In genomic region chr10:75231672-75232581, GRCh38 we compare ENCODE assay signal across 11 cellular contexts. TPM values are rescaled to one million over a fixed set of nuclear protein-coding genes. Genes with fewer than 3 reads are reported as not detected.
A peak's percentile ranks its signal among the peaks of the same experiment; 100 is the strongest.
DNase-seq lines count a peak whose midpoint lies in the region; ATAC-seq, FAIRE-seq and TF ChIP-seq lines count a peak whose summit lies in the region.
"Had no signal": no experiment of that assay in that cellular context is flagged by ENCODE, and none has a peak within 500 bp of the region (broad histone marks: within the 10 kb centered on the region; RNA-seq: fewer than 3 reads in every experiment).

No MANE protein-coding gene starts in this region.

- H3K4me1 ChIP-seq in GM23338 (ENCODE audit: insufficient read depth) = peaks cover 13% of the 10 kb centered on the region
- peaks cover 12% of the 10 kb centered on the region for H3K4me1 ChIP-seq in ovary (ENCODE audit: insufficient read depth)
- H3K4me1 ChIP-seq in kidney (ENCODE audit: control insufficient read depth in 1 of 2, insufficient read depth in 1 of 2, low read depth in 1 of 2, low read length in 2 of 2) = peaks cover 4 to 11% of the 10 kb centered on the region in 2 donors

- peaks cover 18% of the 10 kb centered on the region for H4K20me1 ChIP-seq in GM23338 (replicated peaks; ENCODE audit: insufficient read depth)

- ATAC-seq in GM23338 (no peak), natural killer cell (no peak)

- H3K4me2 ChIP-seq in GM23338 = no peak overlapping the region

- TF ChIP-seq POLR2A in ovary (IDR thresholded peaks at IDR 0.05) = no peak

- H3K9me3 ChIP-seq in ovary = no peaks in the 10 kb centered on the region
- H3K9me3 ChIP-seq in kidney (ENCODE audit: control insufficient read depth in 1 of 2, low read length in 2 of 2) = no peaks in the 10 kb centered on the region
- H3K9me3 ChIP-seq: thoracic aorta had no signal

- H3F3A ChIP-seq in GM23338 (replicated peaks; ENCODE audit: low read depth) = peaks cover 42% of the 10 kb centered on the region

- TF ChIP-seq CTCF in GM23338 (conservative IDR thresholded peaks at IDR 0.05; ENCODE audit: low read depth in 2 of 2) (no peak), natural killer cell (IDR thresholded peaks at IDR 0.05) (no peak), ovary (IDR thresholded peaks at IDR 0.05) (no peak), kidney (IDR thresholded peaks at IDR 0.05; ENCODE audit: borderline replicate concordance, extremely low read depth, insufficient read depth) (no peak)

- peaks cover 21% of the 10 kb centered on the region for H3K27me3 Mint-ChIP-seq in GM23338 (ENCODE audit: insufficient read depth, low read depth, poor library complexity)
- no peaks in the 10 kb centered on the region for H3K27me3 Mint-ChIP-seq in activated T-helper 2 cell treated with anti-CD3 and anti-CD28 coated beads, Interferon-gamma antibody, Interleukin-2, Interleukin-4, amounts not matched to agents 10 μg/mL and 5 μg/mL and 100 μg/mL, durations not matched to agents 14 hours and 24 hours and 36 hours (ENCODE audit: low read depth)
- H3K27me3 Mint-ChIP-seq in natural killer cell (ENCODE audit: low read depth in 2 of 2) = no peaks in the 10 kb centered on the region

- no peak overlapping the region for H2AFZ ChIP-seq in GM23338

- DNase-seq in DMS53 (lab: John Stamatoyannopoulos, UW) (peak; percentile 30), DMS53 treated with DMSO at 0.1 percent for 48 hours (lab: John Stamatoyannopoulos, UW; ENCODE audit: unreplicated experiment) (no peak), GM23338 (ENCODE audit: low spot score) (no peak), natural killer cell (no peak), NCI-H2227 treated with DMSO at 0.1 percent for 48 hours (lab: John Stamatoyannopoulos, UW) (no peak), ovary (no peak), kidney (no peak)
- no peak for DNase-seq in activated T-helper 2 cell treated with anti-CD3 and anti-CD28 coated beads, Interferon-gamma antibody, Interleukin-2, Interleukin-4, amounts not matched to agents 10 μg/mL and 5 μg/mL and 100 μg/mL, durations not matched to agents 14 hours and 24 hours and 36 hours (ENCODE audit: low spot score)
- DNase-seq: DMS153, NCI-H2107 had no signal

- 81 to 89% (median 83%) methylated on average over 4 of the region's 4 CpGs for WGBS in ovary, 3 donors

- H3K4me3 Mint-ChIP-seq in GM23338 (no peak overlapping the region; the same call in 2 of the 3 replicates), natural killer cell (peak overlapping the region; percentile 3)
- H3K4me3 Mint-ChIP-seq in activated T-helper 2 cell treated with anti-CD3 and anti-CD28 coated beads, Interferon-gamma antibody, Interleukin-2, Interleukin-4, amounts not matched to agents 10 μg/mL and 5 μg/mL and 100 μg/mL, durations not matched to agents 14 hours and 24 hours and 36 hours (ENCODE audit: low read depth) = no peak overlapping the region

- no peaks in the 10 kb centered on the region for H3K27me3 ChIP-seq in GM23338 (ENCODE audit: insufficient read depth)
- H3K27me3 ChIP-seq in ovary = no peaks in the 10 kb centered on the region

- H3K9ac ChIP-seq in kidney (ENCODE audit: low read length in 2 of 2) = no peak overlapping the region

- H3K9me3 Mint-ChIP-seq in GM23338 = no peaks in the 10 kb centered on the region
- no peaks in the 10 kb centered on the region for H3K9me3 Mint-ChIP-seq in activated T-helper 2 cell treated with anti-CD3 and anti-CD28 coated beads, Interferon-gamma antibody, Interleukin-2, Interleukin-4, amounts not matched to agents 10 μg/mL and 5 μg/mL and 100 μg/mL, durations not matched to agents 14 hours and 24 hours and 36 hours
- no peaks in the 10 kb centered on the region for H3K9me3 Mint-ChIP-seq in natural killer cell

- H3K4me1 Mint-ChIP-seq in GM23338 (peaks cover 34% of the 10 kb centered on the region), natural killer cell (peaks cover 24 to 29% of the 10 kb centered on the region in 2 donors)
- peaks cover 18% of the 10 kb centered on the region for H3K4me1 Mint-ChIP-seq in activated T-helper 2 cell treated with anti-CD3 and anti-CD28 coated beads, Interferon-gamma antibody, Interleukin-2, Interleukin-4, amounts not matched to agents 10 μg/mL and 5 μg/mL and 100 μg/mL, durations not matched to agents 14 hours and 24 hours and 36 hours (ENCODE audit: low read depth)

- H3K36me3 Mint-ChIP-seq in GM23338 (ENCODE audit: low read depth) = peaks cover 58% of the 10 kb centered on the region
- peaks cover 52% of the 10 kb centered on the region for H3K36me3 Mint-ChIP-seq in activated T-helper 2 cell treated with anti-CD3 and anti-CD28 coated beads, Interferon-gamma antibody, Interleukin-2, Interleukin-4, amounts not matched to agents 10 μg/mL and 5 μg/mL and 100 μg/mL, durations not matched to agents 14 hours and 24 hours and 36 hours (ENCODE audit: low read depth)
- peaks cover 6% of the 10 kb centered on the region for H3K36me3 Mint-ChIP-seq in natural killer cell

- H3K36me3 ChIP-seq in GM23338 (ENCODE audit: insufficient read depth) (peaks cover 25% of the 10 kb centered on the region), ovary (no peaks in the 10 kb centered on the region), kidney (ENCODE audit: control insufficient read depth in 1 of 2, insufficient read depth in 2 of 2, low read length in 2 of 2) (peaks cover 18 to 25% of the 10 kb centered on the region in 2 donors)

- intact Hi-C loops in activated T-helper 2 cell treated with anti-CD3 and anti-CD28 coated beads, Interferon-gamma antibody, Interleukin-2, Interleukin-4, amounts not matched to agents 10 μg/mL and 5 μg/mL and 100 μg/mL, durations not matched to agents 14 hours and 24 hours and 36 hours (cut with micrococcal nuclease) = loop anchor here (5.0 to 10.0 kb wide), 3 partner anchors 190 to 1077 kb away; partner anchors contain the start of genes ADK, AP3M1 and KAT6B
- intact Hi-C loops in natural killer cell (cut with micrococcal nuclease) = no loop called here
- intact Hi-C loops in ovary (cut with DNase I) = loop anchor here (5.0 to 10.0 kb wide), 5 partner anchors 45 to 987 kb away; partner anchors contain the start of gene SAMD8 (in 2 of the 4)
- intact Hi-C loops in kidney (cut with DNase I) = no loop called here

- FAIRE-seq in kidney (lab: Jason Lieb, UNC) = no peak

- H3K4me3 ChIP-seq in GM23338 (no peak overlapping the region), ovary (no peak overlapping the region), kidney (ENCODE audit: low read length in 2 of 2) (no peak overlapping the region)
- H3K4me3 ChIP-seq: thoracic aorta had no signal

- peak overlapping the region; percentile 95; the same call in 1 of the 2 replicates for H3K27ac ChIP-seq in GM23338 (ENCODE audit: low read depth)
- H3K27ac ChIP-seq in ovary = no peak overlapping the region
- no peak overlapping the region for H3K27ac ChIP-seq in kidney (ENCODE audit: low read depth in 2 of 2, low read length in 2 of 2)

- H3K79me2 ChIP-seq in GM23338 (replicated peaks; ENCODE audit: insufficient read depth) = peaks cover 40% of the 10 kb centered on the region

- no peak for TF ChIP-seq EP300 in ovary (IDR thresholded peaks at IDR 0.05)

- H3K27ac Mint-ChIP-seq in GM23338 (peak overlapping the region; percentile 6; the same call in 1 of the 2 replicates), natural killer cell (peak overlapping the region; percentile 86 to 94)
- peak overlapping the region; percentile 16 for H3K27ac Mint-ChIP-seq in activated T-helper 2 cell treated with anti-CD3 and anti-CD28 coated beads, Interferon-gamma antibody, Interleukin-2, Interleukin-4, amounts not matched to agents 10 μg/mL and 5 μg/mL and 100 μg/mL, durations not matched to agents 14 hours and 24 hours and 36 hours

- no peaks in the 10 kb centered on the region for H3K9me2 ChIP-seq in GM23338 (ENCODE audit: insufficient read depth)

RNA-seq across cellular contexts. Expression of gene COMTD1, which starts 3.8 kb away (rescaled TPM):
- total RNA-seq in GM23338 (2014; rRNA removed; shearing (Covaris generic)) = 39.6 and 40.0 TPM in 2 replicates
- 46.7 and 54.1 TPM in 2 replicates for polyA plus RNA-seq in GM23338 (2016; fragmentation: Nextera tagmentation; extraction: Ambion mirVana)
- 38.5 and 38.7 TPM in 2 replicates for total RNA-seq in activated T-helper 2 cell treated with anti-CD3 and anti-CD28 coated beads, Interferon-gamma antibody, Interleukin-2, Interleukin-4, amounts not matched to agents 10 μg/mL and 5 μg/mL and 100 μg/mL, durations not matched to agents 14 hours and 24 hours and 36 hours
- total RNA-seq in natural killer cell = 10 to 100 TPM; 19.9 to 25.1 (median 20.1) TPM
- total RNA-seq in ovary = 10 to 100 TPM; 14.2 to 37.3 (median 18.4) TPM
- 10 to 100 TPM in 1 of 2 donors, not detected in 1; 15.4 TPM for polyA plus RNA-seq in ovary
- total RNA-seq in kidney = 26.6 TPM
- polyA plus RNA-seq in kidney (ENCODE audit: insufficient read depth, low read depth, low replicate concordance) = 65.3 TPM

RNA-seq across cellular contexts. Expression of gene VDAC2, which starts 21.3 kb away (rescaled TPM):
- 242 and 282 TPM in 2 replicates for total RNA-seq in GM23338 (2014; rRNA removed; shearing (Covaris generic))
- 294 and 311 TPM in 2 replicates for polyA plus RNA-seq in GM23338 (2016; fragmentation: Nextera tagmentation; extraction: Ambion mirVana)
- 219 and 221 TPM in 2 replicates for total RNA-seq in activated T-helper 2 cell treated with anti-CD3 and anti-CD28 coated beads, Interferon-gamma antibody, Interleukin-2, Interleukin-4, amounts not matched to agents 10 μg/mL and 5 μg/mL and 100 μg/mL, durations not matched to agents 14 hours and 24 hours and 36 hours
- total RNA-seq in natural killer cell = 100 to 1,000 TPM; 110 to 124 (median 117) TPM
- total RNA-seq in ovary = 100 to 1,000 TPM; 106 to 170 (median 125) TPM
- 100 to 1,000 TPM; 141 to 252 TPM for polyA plus RNA-seq in ovary
- total RNA-seq in kidney = 128 TPM
- 211 TPM for polyA plus RNA-seq in kidney (ENCODE audit: insufficient read depth, low read depth, low replicate concordance)

Comparison
In these comparisons a context has a peak if more than half of its experiments do, and no peak if none do; other contexts are left out.
1. H3K27ac Mint-ChIP-seq: peak in every context shown above with its lines; median percentile 90 in natural killer cell; 16 in activated T-helper 2 cell treated with anti-CD3 and anti-CD28 coated beads, Interferon-gamma antibody, Interleukin-2, Interleukin-4, amounts not matched to agents 10 μg/mL and 5 μg/mL and 100 μg/mL, durations not matched to agents 14 hours and 24 hours and 36 hours; 6 in GM23338.
2. intact Hi-C loops: an anchor here in activated T-helper 2 cell treated with anti-CD3 and anti-CD28 coated beads, Interferon-gamma antibody, Interleukin-2, Interleukin-4, amounts not matched to agents 10 μg/mL and 5 μg/mL and 100 μg/mL, durations not matched to agents 14 hours and 24 hours and 36 hours (5.0 to 10.0 kb wide) and ovary (5.0 to 10.0 kb wide); none called in natural killer cell and kidney.